1 cellular context compared by ENCODE assay signal in the genomic region with DNA sequence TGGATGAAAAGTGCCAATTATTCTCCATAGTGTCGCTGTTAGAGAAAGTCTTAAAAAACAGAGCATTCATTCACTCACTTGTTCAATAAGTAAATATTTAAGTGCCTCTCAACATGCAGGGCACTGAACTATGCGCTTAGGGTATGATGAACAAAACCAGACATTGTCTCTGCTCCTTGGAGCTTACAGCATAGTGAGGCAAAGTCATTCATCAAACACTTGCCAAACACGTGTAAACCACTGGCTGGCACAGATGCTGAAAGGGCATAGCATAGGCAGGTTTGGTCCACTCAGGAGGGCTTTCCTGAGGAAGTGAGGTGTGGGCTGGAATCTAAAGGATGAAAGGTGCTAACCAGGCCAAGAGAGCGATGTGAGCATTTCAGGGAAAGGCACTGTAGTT.
TF ChIP-seq lines count a peak whose summit lies in the region.

No MANE protein-coding gene starts in this region.

TF ChIP-seq in HepG2, 621 proteins besides CTCF, POLR2A, EP300 and RAD21 (continued from another document and continues in another):
- TF ChIP-seq TEAD3 (CRISPR knock-in tag; optimal IDR thresholded peaks at IDR 0.05; ENCODE audit: borderline replicate concordance) (peak; percentile 86), TARDBP (CRISPR knock-in tag; IDR thresholded peaks at IDR 0.05) (peak; percentile 60; the same call in 1 of the 2 replicates), HIVEP1 (CRISPR knock-in tag; IDR thresholded peaks at IDR 0.05) (no peak), SNAPC4 (CRISPR knock-in tag; IDR thresholded peaks at IDR 0.05) (no peak), CENPBD1 (CRISPR knock-in tag; IDR thresholded peaks at IDR 0.05; ENCODE audit: borderline replicate concordance, low read depth) (no peak), GRHL1 (CRISPR knock-in tag; conservative IDR thresholded peaks at IDR 0.05) (no peak), ZBTB21 (CRISPR knock-in tag; IDR thresholded peaks at IDR 0.05) (no peak), HDAC1 (CRISPR knock-in tag; IDR thresholded peaks at IDR 0.05) (peak; percentile 51; the same call in 1 of the 2 replicates), FOXP4 (CRISPR knock-in tag; IDR thresholded peaks at IDR 0.05) (peak; percentile 55; the same call in 1 of the 2 replicates), CBFB (CRISPR knock-in tag; IDR thresholded peaks at IDR 0.05) (no peak), ZKSCAN8 (CRISPR knock-in tag; IDR thresholded peaks at IDR 0.05; ENCODE audit: borderline replicate concordance) (peak; percentile 45; the same call in 1 of the 2 replicates), RBM22 (optimal IDR thresholded peaks at IDR 0.05; ENCODE audit: low read length) (no peak), KMT2B (CRISPR knock-in tag; IDR thresholded peaks at IDR 0.05) (peak; percentile 64; the same call in 1 of the 2 replicates), ZNF749 (CRISPR knock-in tag; IDR thresholded peaks at IDR 0.05; ENCODE audit: borderline replicate concordance) (no peak), PAWR (CRISPR knock-in tag; IDR thresholded peaks at IDR 0.05; ENCODE audit: borderline replicate concordance) (no peak), ZNF660 (CRISPR knock-in tag; IDR thresholded peaks at IDR 0.05; ENCODE audit: borderline replicate concordance, low read depth) (no peak), ZNF605 (CRISPR knock-in tag; IDR thresholded peaks at IDR 0.05) (0 out of 2 replicates have a peak, but pooled peaks have one; percentile 39), ZFAT (CRISPR knock-in tag; conservative IDR thresholded peaks at IDR 0.05) (no peak), DMAP1 (CRISPR knock-in tag; IDR thresholded peaks at IDR 0.05) (0 out of 2 replicates have a peak, but pooled peaks have one; percentile 64), RBFOX2 (IDR thresholded peaks at IDR 0.05; ENCODE audit: low read depth, low read length) (no peak), ZNF616 (CRISPR knock-in tag; IDR thresholded peaks at IDR 0.05; ENCODE audit: low read depth) (no peak), ZNF547 (CRISPR knock-in tag; IDR thresholded peaks at IDR 0.05) (no peak), ZNF720 (CRISPR knock-in tag; IDR thresholded peaks at IDR 0.05) (no peak), GTF2F1 (IDR thresholded peaks at IDR 0.05; ENCODE audit: low read length) (no peak), ZFYVE20 (CRISPR knock-in tag; IDR thresholded peaks at IDR 0.05; ENCODE audit: borderline replicate concordance, low read depth) (no peak), HNF4G (IDR thresholded peaks at IDR 0.05; ENCODE audit: borderline replicate concordance, low read depth, low read length) (0 out of 2 replicates have a peak, but pooled peaks have one; percentile 25), HNF4G (CRISPR knock-in tag; IDR thresholded peaks at IDR 0.05; ENCODE audit: borderline replicate concordance, low read depth) (no peak), U2AF1 (optimal IDR thresholded peaks at IDR 0.05; ENCODE audit: low read depth, low read length) (no peak), HNRNPH1 (optimal IDR thresholded peaks at IDR 0.05; ENCODE audit: low read depth, low read length) (no peak), ZNF143 (CRISPR knock-in tag; IDR thresholded peaks at IDR 0.05) (no peak), ZNF451 (CRISPR knock-in tag; IDR thresholded peaks at IDR 0.05) (no peak), MAFF (IDR thresholded peaks at IDR 0.05; ENCODE audit: low read depth, low read length) (no peak), ZNF3 (CRISPR knock-in tag; IDR thresholded peaks at IDR 0.05) (peak; percentile 99), CHD2 (IDR thresholded peaks at IDR 0.05; ENCODE audit: low read depth, low read length) (no peak), NR2C2 (CRISPR knock-in tag; IDR thresholded peaks at IDR 0.05; ENCODE audit: borderline replicate concordance) (no peak; the same call in 1 of the 2 replicates), ZNF331 (CRISPR knock-in tag; IDR thresholded peaks at IDR 0.05) (peak; percentile 67; the same call in 1 of the 2 replicates), ATF7-NPFF (CRISPR knock-in tag; IDR thresholded peaks at IDR 0.05; ENCODE audit: low read depth) (no peak), RCOR2 (CRISPR knock-in tag; IDR thresholded peaks at IDR 0.05) (peak; percentile 84), CBX5 (CRISPR knock-in tag; IDR thresholded peaks at IDR 0.05; ENCODE audit: borderline replicate concordance) (no peak), ZNF678 (CRISPR knock-in tag; IDR thresholded peaks at IDR 0.05) (no peak), KDM1A (CRISPR knock-in tag; IDR thresholded peaks at IDR 0.05) (0 out of 2 replicates have a peak, but pooled peaks have one; percentile 62), NR2F6 (IDR thresholded peaks at IDR 0.05) (peak; percentile 63), NR2F6 (CRISPR knock-in tag; IDR thresholded peaks at IDR 0.05) (peak; percentile 79), RBM39 (IDR thresholded peaks at IDR 0.05; ENCODE audit: low read depth, low read length, poor library complexity, severe bottlenecking) (no peak), SALL1 (CRISPR knock-in tag; IDR thresholded peaks at IDR 0.05) (peak; percentile 74), CREB1 (IDR thresholded peaks at IDR 0.05) (no peak), CREB1 (CRISPR knock-in tag; IDR thresholded peaks at IDR 0.05) (peak; percentile 59; the same call in 1 of the 2 replicates), ZNF34 (CRISPR knock-in tag; IDR thresholded peaks at IDR 0.05; ENCODE audit: borderline replicate concordance) (no peak), CHCHD3 (CRISPR knock-in tag; IDR thresholded peaks at IDR 0.05) (no peak), HNF4A (CRISPR knock-in tag; IDR thresholded peaks at IDR 0.05) (peak; percentile 83), TEAD2 (CRISPR knock-in tag; IDR thresholded peaks at IDR 0.05) (no peak)
- TF ChIP-seq, protein P1, sequence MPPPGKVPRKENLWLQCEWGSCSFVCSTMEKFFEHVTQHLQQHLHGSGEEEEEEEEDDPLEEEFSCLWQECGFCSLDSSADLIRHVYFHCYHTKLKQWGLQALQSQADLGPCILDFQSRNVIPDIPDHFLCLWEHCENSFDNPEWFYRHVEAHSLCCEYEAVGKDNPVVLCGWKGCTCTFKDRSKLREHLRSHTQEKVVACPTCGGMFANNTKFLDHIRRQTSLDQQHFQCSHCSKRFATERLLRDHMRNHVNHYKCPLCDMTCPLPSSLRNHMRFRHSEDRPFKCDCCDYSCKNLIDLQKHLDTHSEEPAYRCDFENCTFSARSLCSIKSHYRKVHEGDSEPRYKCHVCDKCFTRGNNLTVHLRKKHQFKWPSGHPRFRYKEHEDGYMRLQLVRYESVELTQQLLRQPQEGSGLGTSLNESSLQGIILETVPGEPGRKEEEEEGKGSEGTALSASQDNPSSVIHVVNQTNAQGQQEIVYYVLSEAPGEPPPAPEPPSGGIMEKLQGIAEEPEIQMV (CRISPR knock-in tag; IDR thresholded peaks at IDR 0.05; ENCODE audit: low read depth) = no peak
- TF ChIP-seq, protein P2, sequence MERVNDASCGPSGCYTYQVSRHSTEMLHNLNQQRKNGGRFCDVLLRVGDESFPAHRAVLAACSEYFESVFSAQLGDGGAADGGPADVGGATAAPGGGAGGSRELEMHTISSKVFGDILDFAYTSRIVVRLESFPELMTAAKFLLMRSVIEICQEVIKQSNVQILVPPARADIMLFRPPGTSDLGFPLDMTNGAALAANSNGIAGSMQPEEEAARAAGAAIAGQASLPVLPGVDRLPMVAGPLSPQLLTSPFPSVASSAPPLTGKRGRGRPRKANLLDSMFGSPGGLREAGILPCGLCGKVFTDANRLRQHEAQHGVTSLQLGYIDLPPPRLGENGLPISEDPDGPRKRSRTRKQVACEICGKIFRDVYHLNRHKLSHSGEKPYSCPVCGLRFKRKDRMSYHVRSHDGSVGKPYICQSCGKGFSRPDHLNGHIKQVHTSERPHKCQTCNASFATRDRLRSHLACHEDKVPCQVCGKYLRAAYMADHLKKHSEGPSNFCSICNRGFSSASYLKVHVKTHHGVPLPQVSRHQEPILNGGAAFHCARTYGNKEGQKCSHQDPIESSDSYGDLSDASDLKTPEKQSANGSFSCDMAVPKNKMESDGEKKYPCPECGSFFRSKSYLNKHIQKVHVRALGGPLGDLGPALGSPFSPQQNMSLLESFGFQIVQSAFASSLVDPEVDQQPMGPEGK (CRISPR knock-in tag; IDR thresholded peaks at IDR 0.05) = peak; percentile 50; the same call in 1 of the 2 replicates
- TF ChIP-seq, protein P3, sequence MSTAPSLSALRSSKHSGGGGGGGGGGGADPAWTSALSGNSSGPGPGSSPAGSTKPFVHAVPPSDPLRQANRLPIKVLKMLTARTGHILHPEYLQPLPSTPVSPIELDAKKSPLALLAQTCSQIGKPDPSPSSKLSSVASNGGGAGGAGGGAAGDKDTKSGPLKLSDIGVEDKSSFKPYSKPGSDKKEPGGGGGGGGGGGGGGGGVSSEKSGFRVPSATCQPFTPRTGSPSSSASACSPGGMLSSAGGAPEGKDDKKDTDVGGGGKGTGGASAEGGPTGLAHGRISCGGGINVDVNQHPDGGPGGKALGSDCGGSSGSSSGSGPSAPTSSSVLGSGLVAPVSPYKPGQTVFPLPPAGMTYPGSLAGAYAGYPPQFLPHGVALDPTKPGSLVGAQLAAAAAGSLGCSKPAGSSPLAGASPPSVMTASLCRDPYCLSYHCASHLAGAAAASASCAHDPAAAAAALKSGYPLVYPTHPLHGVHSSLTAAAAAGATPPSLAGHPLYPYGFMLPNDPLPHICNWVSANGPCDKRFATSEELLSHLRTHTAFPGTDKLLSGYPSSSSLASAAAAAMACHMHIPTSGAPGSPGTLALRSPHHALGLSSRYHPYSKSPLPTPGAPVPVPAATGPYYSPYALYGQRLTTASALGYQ (CRISPR knock-in tag; IDR thresholded peaks at IDR 0.05) = no peak
